8 cellular contexts compared by ENCODE assay signal in genomic region chr4:14168919-14169318, GRCh38.
DNase-seq lines count a peak whose midpoint lies in the region; TF ChIP-seq lines count a peak whose summit lies in the region.

No MANE protein-coding gene starts in this region.

- TF ChIP-seq CTCF in GM12865 (IDR thresholded peaks at IDR 0.05; ENCODE audit: insufficient read depth, low read depth, low read length, missing control alignments) (no peak), cardiac fibroblast (IDR thresholded peaks at IDR 0.05; ENCODE audit: low read depth, low read length) (no peak), ascending aorta (IDR thresholded peaks at IDR 0.05) (no peak), esophagus squamous epithelium (IDR thresholded peaks at IDR 0.05) (no peak)

- no peaks in the 10 kb centered on the region for H3K9me3 ChIP-seq in MG63
- H3K9me3 ChIP-seq in ascending aorta = no peaks in the 10 kb centered on the region
- no peaks in the 10 kb centered on the region for H3K9me3 ChIP-seq in esophagus squamous epithelium

- no peaks in the 10 kb centered on the region for H3K9me3 Mint-ChIP-seq in activated CD4-positive, alpha-beta T cell treated with anti-CD3 and anti-CD28 coated beads, Interleukin-2, amount 10 ng/mL, durations not matched to agents 7 days and 5 days

- DNase-seq in GM12865 (ENCODE audit: low read depth) (peak; percentile 60), H4 (ENCODE audit: low spot score) (peak; percentile 57), MG63 (peak; percentile 79), cardiac fibroblast (ENCODE audit: low read depth in 2 of 2) (peak; percentile 80 to 97), skeletal muscle cell (ENCODE audit: low read depth) (peak; percentile 82), ascending aorta (ENCODE audit: low spot score in 2 of 2) (no peak), esophagus squamous epithelium (lab: John Stamatoyannopoulos, UW) (no peak)
- no peak for DNase-seq in activated CD4-positive, alpha-beta T cell treated with anti-CD3 and anti-CD28 coated beads, Interleukin-2, amount 10 ng/mL, durations not matched to agents 7 days and 5 days

- CTCF ChIA-PET in activated CD4-positive, alpha-beta T cell treated with anti-CD3 and anti-CD28 coated beads, Interleukin-2, amount 10 ng/mL, durations not matched to agents 7 days and 5 days (lab: Charles Lee) = interaction anchor here (1.4 kb wide), 1 partner anchor 15 kb away, joined by 3 read pairs; no protein-coding TSS in a partner anchor

- intact Hi-C loops in ascending aorta (cut with DNase I) (no loop called here), esophagus squamous epithelium (cut with DNase I) (no loop called here)

- no peaks in the 10 kb centered on the region for H3K27me3 Mint-ChIP-seq in activated CD4-positive, alpha-beta T cell treated with anti-CD3 and anti-CD28 coated beads, Interleukin-2, amount 10 ng/mL, durations not matched to agents 7 days and 5 days

- H3K4me3 ChIP-seq in GM12865 (ENCODE audit: low read depth, low read length) = no peak overlapping the region
- no peak overlapping the region for H3K4me3 ChIP-seq in MG63
- no peak overlapping the region for H3K4me3 ChIP-seq in cardiac fibroblast (replicated peaks in 1 of 2; ENCODE audit: low read depth in 2 of 2, low read length in 2 of 2)
- H3K4me3 ChIP-seq in skeletal muscle cell (ENCODE audit: low read depth, low read length) = no peak overlapping the region
- no peak overlapping the region for H3K4me3 ChIP-seq in ascending aorta
- H3K4me3 ChIP-seq in esophagus squamous epithelium = no peak overlapping the region

- TF ChIP-seq POLR2A in esophagus squamous epithelium (IDR thresholded peaks at IDR 0.05) = no peak

- 8 to 16% methylated on average over 5 of the region's 5 CpGs for WGBS in esophagus squamous epithelium, 2 donors

- H3K27me3 ChIP-seq in MG63 (no peaks in the 10 kb centered on the region), ascending aorta (no peaks in the 10 kb centered on the region), esophagus squamous epithelium (no peaks in the 10 kb centered on the region)

- no peaks in the 10 kb centered on the region for H3K36me3 ChIP-seq in MG63
- no peaks in the 10 kb centered on the region for H3K36me3 ChIP-seq in ascending aorta
- no peaks in the 10 kb centered on the region for H3K36me3 ChIP-seq in esophagus squamous epithelium

- POLR2A ChIA-PET in activated CD4-positive, alpha-beta T cell treated with anti-CD3 and anti-CD28 coated beads, Interleukin-2, amount 10 ng/mL, durations not matched to agents 7 days and 5 days (lab: Charles Lee) = no interaction called here

- H3K4me1 Mint-ChIP-seq in activated CD4-positive, alpha-beta T cell treated with anti-CD3 and anti-CD28 coated beads, Interleukin-2, amount 10 ng/mL, durations not matched to agents 7 days and 5 days = no peaks in the 10 kb centered on the region

- no peak overlapping the region for H3K27ac Mint-ChIP-seq in activated CD4-positive, alpha-beta T cell treated with anti-CD3 and anti-CD28 coated beads, Interleukin-2, amount 10 ng/mL, durations not matched to agents 7 days and 5 days

- no peak overlapping the region for H3K4me3 Mint-ChIP-seq in activated CD4-positive, alpha-beta T cell treated with anti-CD3 and anti-CD28 coated beads, Interleukin-2, amount 10 ng/mL, durations not matched to agents 7 days and 5 days

- no peaks in the 10 kb centered on the region for H3K4me1 ChIP-seq in ascending aorta
- peaks cover 0 to 9% (median 0%) of the 10 kb centered on the region in 3 donors for H3K4me1 ChIP-seq in esophagus squamous epithelium

- H3K27ac ChIP-seq in ascending aorta (no peak overlapping the region), esophagus squamous epithelium (no peak overlapping the region)

- H3K36me3 Mint-ChIP-seq in activated CD4-positive, alpha-beta T cell treated with anti-CD3 and anti-CD28 coated beads, Interleukin-2, amount 10 ng/mL, durations not matched to agents 7 days and 5 days (ENCODE audit: low read depth) = no peaks in the 10 kb centered on the region

Comparison
In these comparisons a context has a peak if more than half of its experiments do, and no peak if none do; other contexts are left out.
1. DNase-seq: peak in GM12865 (single experiment), H4 (single experiment), MG63 (single experiment), cardiac fibroblast (2 of 2) and skeletal muscle cell (single experiment); none in activated CD4-positive, alpha-beta T cell treated with anti-CD3 and anti-CD28 coated beads, Interleukin-2, amount 10 ng/mL, durations not matched to agents 7 days and 5 days (single experiment), ascending aorta (0 of 2) and esophagus squamous epithelium (single experiment).